8 cellular contexts compared by ENCODE assay signal in the genomic region with DNA sequence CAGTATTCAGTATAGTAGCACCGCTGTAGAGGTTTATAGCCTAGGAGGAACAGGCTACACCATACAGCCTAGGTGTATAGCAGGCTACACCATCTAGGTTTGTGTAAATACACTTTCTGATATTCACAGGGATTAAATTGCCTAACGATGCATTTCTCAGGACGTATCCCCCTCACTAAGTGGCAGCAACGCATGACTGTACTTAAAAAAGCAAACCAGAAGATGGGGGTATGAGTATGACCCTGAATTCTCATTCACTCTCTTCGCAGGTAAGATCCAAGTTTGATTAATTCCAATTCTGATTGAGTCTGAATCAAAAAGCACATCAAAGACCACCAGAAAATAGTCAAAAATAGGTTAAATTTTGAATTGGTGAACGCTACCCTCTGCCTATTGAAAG. TPM values are rescaled to one million over a fixed set of nuclear protein-coding genes. Genes with fewer than 3 reads are reported as not detected.
A peak's percentile ranks its signal among the peaks of the same experiment; 100 is the strongest.
DNase-seq lines count a peak whose midpoint lies in the region; ATAC-seq and TF ChIP-seq lines count a peak whose summit lies in the region.

No MANE protein-coding gene starts in this region.

- H3K27me3 Mint-ChIP-seq in Caco-2 (ENCODE audit: insufficient read depth, unreplicated experiment): no peaks in the 10 kb centered on the region

- H3K27me3 ChIP-seq in Caco-2 (replicated peaks; ENCODE audit: control insufficient read depth, insufficient read depth, low read length) (no peaks in the 10 kb centered on the region), dorsolateral prefrontal cortex (no peaks in the 10 kb centered on the region), neuron (ENCODE audit: insufficient read depth, low read length) (no peaks in the 10 kb centered on the region)

- peak overlapping the region; percentile 95 for H3K27ac Mint-ChIP-seq in Caco-2 (ENCODE audit: unreplicated experiment)

- H3K9me3 Mint-ChIP-seq in Caco-2 (ENCODE audit: unreplicated experiment): no peaks in the 10 kb centered on the region

- intact Hi-C loops in Caco-2 (cut with micrococcal nuclease; ENCODE audit: unreplicated experiment): no loop called here
- intact Hi-C loops in dorsolateral prefrontal cortex (cut with DNase I): no loop called here

- H3K4me1 ChIP-seq in Caco-2: peaks cover 8% of the 10 kb centered on the region; the same call in 1 of the 2 replicates
- peaks cover 17% of the 10 kb centered on the region for H3K4me1 ChIP-seq in neuron (ENCODE audit: insufficient read depth, low read length)

- ATAC-seq in GM21390 (IDR thresholded peaks at IDR 0.05; ENCODE audit: unreplicated experiment): no peak

- POLR2A ChIA-PET in Caco-2 (lab: Charles Lee): no interaction called here

- peak overlapping the region; percentile 96 for H3K4me3 ChIP-seq in Caco-2 (ENCODE audit: low read depth, low read length)
- H3K4me3 ChIP-seq in NB4 (ENCODE audit: low read depth, low read length): peak overlapping the region; percentile 86
- peak overlapping the region; percentile 57 to 98 (median 87) for H3K4me3 ChIP-seq in dorsolateral prefrontal cortex
- peak overlapping the region; percentile 81 for H3K4me3 ChIP-seq in neuron (ENCODE audit: low read length)

- peaks cover 3% of the 10 kb centered on the region; the same call in 1 of the 2 replicates for H3K9me3 ChIP-seq in Caco-2
- H3K9me3 ChIP-seq in neuron (ENCODE audit: low read length): peaks cover 2% of the 10 kb centered on the region

- no peak for TF ChIP-seq CTCF in Caco-2 (IDR thresholded peaks at IDR 0.05; ENCODE audit: insufficient read depth in 1 of 2, low read depth in 1 of 2, low read length in 1 of 2, severe bottlenecking in 1 of 2, unreplicated experiment in 1 of 2)
- TF ChIP-seq CTCF in NB4 (IDR thresholded peaks at IDR 0.05; ENCODE audit: low read depth, low read length): no peak
- no peak for TF ChIP-seq CTCF in dorsolateral prefrontal cortex (IDR thresholded peaks at IDR 0.05 in 54 of 56, conservative IDR thresholded peaks at IDR 0.05 in 2 of 56; ENCODE audit: low read depth in 1 of 56, partially characterized antibody in 56 of 56)

- BruUV-seq in Caco-2 (replicated peaks; lab: Mats Ljungman, UMichigan): no TSS peak

- H3K27ac ChIP-seq in dorsolateral prefrontal cortex: peak overlapping the region in 3 of 59 donors; percentile 85 to 93 (median 91)

- no peak for DNase-seq in Caco-2
- DNase-seq in NB4 (ENCODE audit: low read depth): peak; percentile 37
- DNase-seq in dorsolateral prefrontal cortex: no peak
- no peak for DNase-seq in H4 (ENCODE audit: low spot score)
- no peak for DNase-seq in CD1c-positive myeloid dendritic cell (ENCODE audit: extremely low spot score)
- no peak for DNase-seq in AG20443 (ENCODE audit: low spot score)

- H3K4me1 Mint-ChIP-seq in Caco-2 (ENCODE audit: low read depth, unreplicated experiment): peaks cover 16% of the 10 kb centered on the region

- CTCF ChIA-PET in Caco-2 (lab: Charles Lee): no interaction called here

- H3K36me3 Mint-ChIP-seq in Caco-2 (ENCODE audit: insufficient read depth, unreplicated experiment): peaks cover 27% of the 10 kb centered on the region

- peak overlapping the region; percentile 99 for H3K4me3 Mint-ChIP-seq in Caco-2 (ENCODE audit: unreplicated experiment)

- H3K36me3 ChIP-seq in Caco-2 (ENCODE audit: control insufficient read depth, insufficient read depth, low read length): peaks cover 3% of the 10 kb centered on the region
- peaks cover 26% of the 10 kb centered on the region for H3K36me3 ChIP-seq in neuron (ENCODE audit: insufficient read depth, low read length)

- H2AFZ ChIP-seq in neuron (ENCODE audit: low read depth, low read length): no peak overlapping the region

- TF ChIP-seq POLR2A in NB4 (IDR thresholded peaks at IDR 0.05; ENCODE audit: extremely low read depth, insufficient read length): no peak

RNA-seq across cellular contexts. Expression of gene ORC5, which starts 1.0 kb away (rescaled TPM):
- total RNA-seq in Caco-2 (2022): 26.9 and 37.0 TPM in 2 replicates
- total RNA-seq in dorsolateral prefrontal cortex: 10 to 100 TPM; 17.3 to 40.9 (median 26.3) TPM
- 25.2 and 39.0 TPM in 2 replicates for total RNA-seq in H4 (2014; rRNA removed; shearing (Covaris generic))
